Comparison of ENCODE assay signal across 34 cellular contexts in the genomic region with DNA sequence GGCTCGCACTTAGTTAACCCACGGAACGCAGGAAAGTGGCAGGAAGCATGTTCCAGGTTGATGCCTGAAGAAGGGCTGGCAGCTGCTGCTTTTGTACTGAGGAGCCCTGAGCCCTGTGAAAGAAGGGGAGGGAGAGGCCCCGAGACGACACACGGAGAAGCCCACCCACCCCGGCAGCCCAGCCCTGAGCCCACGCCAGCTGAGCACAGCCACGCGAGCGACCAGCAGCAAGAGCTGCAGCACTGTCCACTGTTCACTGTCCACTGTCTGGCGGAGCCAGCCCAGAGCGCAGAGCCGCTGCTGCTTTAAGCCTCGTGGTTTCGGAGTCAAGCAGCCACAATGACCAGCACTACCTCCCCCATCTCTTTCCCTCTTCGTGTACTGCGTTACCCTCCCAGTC. TPM values are rescaled to one million over a fixed set of nuclear protein-coding genes. Genes with fewer than 3 reads are reported as not detected.
"Had no signal": no experiment of that assay in that cellular context is flagged by ENCODE, and none has a peak within 500 bp of the region (broad histone marks: within the 10 kb centered on the region; RNA-seq: fewer than 3 reads in every experiment).

No MANE protein-coding gene starts in this region.

- H3K27me3 ChIP-seq: adrenal gland, body of pancreas, dorsolateral prefrontal cortex, gastrocnemius medialis, sigmoid colon, stomach, thyroid gland, upper lobe of left lung, vagina had no signal

- DNase-seq: activated CD4-positive, alpha-beta T cell treated with anti-CD3 and anti-CD28 coated beads for 4 hours; activated CD4-positive, alpha-beta T cell treated with anti-CD3 and anti-CD28 coated beads, Interleukin-2, amount 50 U/mL, for 4 hours; activated CD8-positive, alpha-beta memory T cell treated with anti-CD3 and anti-CD28 coated beads for 24 hours; activated effector memory CD4-positive, alpha-beta T cell treated with Interleukin-2 at 50 U/mL for 16 hours; activated naive CD4-positive, alpha-beta T cell treated with Interleukin-2 at 50 U/mL for 16 hours; activated naive CD8-positive, alpha-beta T cell treated with anti-CD3 and anti-CD28 coated beads for 36 hours; adrenal gland; aorta; body of pancreas; dorsolateral prefrontal cortex; effector memory CD4-positive, alpha-beta T cell; erythroblast; gastrocnemius medialis; head of caudate nucleus; midbrain; naive thymus-derived CD4-positive, alpha-beta T cell; nucleus accumbens; sigmoid colon; small intestine; stimulated activated CD4-positive, alpha-beta T cell treated with anti-CD3 and anti-CD28 coated beads, Interleukin-1b, Interleukin-23, amount 100 ng/mL, for 48 hours; stimulated activated CD4-positive, alpha-beta T cell treated with anti-CD3 and anti-CD28 coated beads, Interleukin-4, amount 100 ng/mL, for 4 hours; stimulated activated CD8-positive, alpha-beta memory T cell treated with anti-CD3 and anti-CD28 coated beads, Interleukin-4, amount 100 ng/mL, for 48 hours; stimulated activated naive B cell treated with anti-CD40 and anti-IgM and Interleukin-4, amounts not matched to agents 10 μg/mL and 1 μg/mL and 100 μg/mL, for 72 hours; stomach; thyroid gland; upper lobe of left lung had no signal

- ATAC-seq: body of pancreas; gastrocnemius medialis; naive thymus-derived CD4-positive, alpha-beta T cell; stimulated activated naive B cell treated with anti-CD40 and anti-IgM and Interleukin-4, amounts not matched to agents 10 μg/mL and 1 μg/mL and 100 μg/mL, for 72 hours had no signal

- H3K9me3 ChIP-seq: adrenal gland, body of pancreas, gastrocnemius medialis, psoas muscle, sigmoid colon, stomach, thyroid gland, upper lobe of left lung, vagina had no signal

- H3K4me3 ChIP-seq: adrenal gland, body of pancreas, coronary artery, dorsolateral prefrontal cortex, gastrocnemius medialis, psoas muscle, sigmoid colon, stomach, thyroid gland, upper lobe of left lung, vagina had no signal

- H3K27ac ChIP-seq: body of pancreas, coronary artery, dorsolateral prefrontal cortex, parathyroid adenoma, psoas muscle, sigmoid colon, stomach, thyroid gland, upper lobe of left lung, vagina had no signal

- H3K9ac ChIP-seq: parathyroid adenoma had no signal

RNA-seq across cellular contexts. Expression of a gene that starts 18.4 kb away (rescaled TPM):
- total RNA-seq: stomach; T-helper 1 cell treated with Interleukin-12 subunit alpha and Interleukin-12 subunit beta and Interleukin-4 antibody, amounts not matched to agents 30 ng/mL and 1 ng/mL, for 36 hours; vagina had no signal

RNA-seq across cellular contexts. Expression of a gene that starts 38.7 kb away (rescaled TPM):
- total RNA-seq: activated naive CD8-positive, alpha-beta T cell treated with anti-CD3 and anti-CD28 coated beads for 36 hours; adrenal gland; aorta; body of pancreas; cerebellum; lower leg skin; naive thymus-derived CD4-positive, alpha-beta T cell; neural crest cell; sigmoid colon; stomach; T-helper 1 cell treated with Interleukin-12 subunit alpha and Interleukin-12 subunit beta and Interleukin-4 antibody, amounts not matched to agents 30 ng/mL and 1 ng/mL, for 36 hours; upper lobe of left lung; vagina had no signal
- polyA plus RNA-seq: adrenal gland; aorta; naive thymus-derived CD4-positive, alpha-beta T cell; sigmoid colon; stomach had no signal
